8 cellular contexts compared by ENCODE assay signal in genomic region chr18:79393181-79393598, GRCh38. TPM values are rescaled to one million over a fixed set of nuclear protein-coding genes. Genes with fewer than 3 reads are reported as not detected.
DNase-seq lines count a peak whose midpoint lies in the region; ATAC-seq lines count a peak whose summit lies in the region.

No MANE protein-coding gene starts in this region.

- H3K4me1 Mint-ChIP-seq in activated CD4-positive, alpha-beta T cell treated with anti-CD3 and anti-CD28 coated beads, Interleukin-2, amount 10 ng/mL, durations not matched to agents 7 days and 5 days, result peaks cover 25% of the 10 kb centered on the region
- H3K4me1 Mint-ChIP-seq in activated T-cell treated with anti-CD3 and anti-CD28 coated beads, Interleukin-2, amount 50 U/mL, for 72 hours (ENCODE audit: low read depth), result peaks cover 23% of the 10 kb centered on the region
- peaks cover 10 to 42% of the 10 kb centered on the region in 2 donors for H3K4me1 Mint-ChIP-seq in stimulated activated naive B cell treated with anti-CD40 and anti-IgM and Interleukin-4, amounts not matched to agents 10 μg/mL and 1 μg/mL and 100 μg/mL, for 72 hours

- H3K4me3 Mint-ChIP-seq in activated CD4-positive, alpha-beta T cell treated with anti-CD3 and anti-CD28 coated beads, Interleukin-2, amount 10 ng/mL, durations not matched to agents 7 days and 5 days, result peak overlapping the region; percentile 73
- H3K4me3 Mint-ChIP-seq in activated T-cell treated with anti-CD3 and anti-CD28 coated beads, Interleukin-2, amount 50 U/mL, for 72 hours, result peak overlapping the region; percentile 87 to 92
- peak overlapping the region; percentile 88 to 94 for H3K4me3 Mint-ChIP-seq in stimulated activated naive B cell treated with anti-CD40 and anti-IgM and Interleukin-4, amounts not matched to agents 10 μg/mL and 1 μg/mL and 100 μg/mL, for 72 hours

- H3K27ac Mint-ChIP-seq in activated CD4-positive, alpha-beta T cell treated with anti-CD3 and anti-CD28 coated beads, Interleukin-2, amount 10 ng/mL, durations not matched to agents 7 days and 5 days, result no peak overlapping the region
- H3K27ac Mint-ChIP-seq in activated T-cell treated with anti-CD3 and anti-CD28 coated beads, Interleukin-2, amount 50 U/mL, for 72 hours, result peak overlapping the region; percentile 29
- H3K27ac Mint-ChIP-seq in stimulated activated naive B cell treated with anti-CD40 and anti-IgM and Interleukin-4, amounts not matched to agents 10 μg/mL and 1 μg/mL and 100 μg/mL, for 72 hours, result peak overlapping the region; percentile 99

- CTCF ChIA-PET in activated CD4-positive, alpha-beta T cell treated with anti-CD3 and anti-CD28 coated beads, Interleukin-2, amount 10 ng/mL, durations not matched to agents 7 days and 5 days (lab: Charles Lee), result interaction anchor here (0.6 to 1.8 kb wide), 5 partner anchors 12 to 619 kb away, joined by 3 read pairs; no protein-coding TSS in a partner anchor

- H3K9me3 Mint-ChIP-seq in activated CD4-positive, alpha-beta T cell treated with anti-CD3 and anti-CD28 coated beads, Interleukin-2, amount 10 ng/mL, durations not matched to agents 7 days and 5 days, result no peaks in the 10 kb centered on the region
- no peaks in the 10 kb centered on the region for H3K9me3 Mint-ChIP-seq in activated T-cell treated with anti-CD3 and anti-CD28 coated beads, Interleukin-2, amount 50 U/mL, for 72 hours
- no peaks in the 10 kb centered on the region for H3K9me3 Mint-ChIP-seq in stimulated activated naive B cell treated with anti-CD40 and anti-IgM and Interleukin-4, amounts not matched to agents 10 μg/mL and 1 μg/mL and 100 μg/mL, for 72 hours

- no peaks in the 10 kb centered on the region for H3K9me3 ChIP-seq in right cardiac atrium (ENCODE audit: control insufficient read depth, low read length)

- WGBS in right cardiac atrium, result 6% methylated on average over 30 of the region's 30 CpGs

- H3K27me3 Mint-ChIP-seq in activated CD4-positive, alpha-beta T cell treated with anti-CD3 and anti-CD28 coated beads, Interleukin-2, amount 10 ng/mL, durations not matched to agents 7 days and 5 days, result peaks cover 39% of the 10 kb centered on the region
- H3K27me3 Mint-ChIP-seq in activated T-cell treated with anti-CD3 and anti-CD28 coated beads, Interleukin-2, amount 50 U/mL, for 72 hours (ENCODE audit: low read depth), result peaks cover 25% of the 10 kb centered on the region
- H3K27me3 Mint-ChIP-seq in stimulated activated naive B cell treated with anti-CD40 and anti-IgM and Interleukin-4, amounts not matched to agents 10 μg/mL and 1 μg/mL and 100 μg/mL, for 72 hours, result peaks cover 0 to 12% of the 10 kb centered on the region in 2 donors

- H3K27me3 ChIP-seq in right cardiac atrium (ENCODE audit: control insufficient read depth, insufficient read depth), result no peaks in the 10 kb centered on the region

- peak in 1 of 2 donors; percentile 1 for ATAC-seq in activated T-cell treated with anti-CD3 and anti-CD28 coated beads, Interleukin-2, amount 50 U/mL, for 72 hours (replicated peaks in 1 of 2)
- ATAC-seq in right cardiac atrium (peak; percentile 12 to 29), GM21825 (IDR thresholded peaks at IDR 0.05; ENCODE audit: unreplicated experiment) (no peak)
- peak; percentile 9 to 24 for ATAC-seq in stimulated activated naive B cell treated with anti-CD40 and anti-IgM and Interleukin-4, amounts not matched to agents 10 μg/mL and 1 μg/mL and 100 μg/mL, for 72 hours (replicated peaks)

- peak overlapping the region; percentile 60 for H3K4me3 ChIP-seq in right cardiac atrium (ENCODE audit: low read length)

- POLR2A ChIA-PET in activated CD4-positive, alpha-beta T cell treated with anti-CD3 and anti-CD28 coated beads, Interleukin-2, amount 10 ng/mL, durations not matched to agents 7 days and 5 days (lab: Charles Lee), result no interaction called here

- peaks cover 4% of the 10 kb centered on the region for H3K4me1 ChIP-seq in right cardiac atrium (ENCODE audit: control insufficient read depth, insufficient read depth, low read length)

- no peak for DNase-seq in activated CD4-positive, alpha-beta T cell treated with anti-CD3 and anti-CD28 coated beads, Interleukin-2, amount 10 ng/mL, durations not matched to agents 7 days and 5 days
- DNase-seq in activated CD4-positive, alpha-beta T cell treated with anti-CD3 and anti-CD28 coated beads, Interleukin-2, amount 50 U/mL, for 1 hour, result no peak
- no peak for DNase-seq in activated T-cell treated with anti-CD3 and anti-CD28 coated beads, Interleukin-2, amount 50 U/mL, for 72 hours
- DNase-seq in right cardiac atrium (peak; percentile 58 to 75 (median 74)), inferior parietal cortex (ENCODE audit: extremely low spot score) (no peak), NCI-H524 (lab: John Stamatoyannopoulos, UW) (no peak)
- no peak for DNase-seq in stimulated activated naive B cell treated with anti-CD40 and anti-IgM and Interleukin-4, amounts not matched to agents 10 μg/mL and 1 μg/mL and 100 μg/mL, for 72 hours

- peak overlapping the region; percentile 96 for H3K27ac ChIP-seq in right cardiac atrium (ENCODE audit: low read length)

- intact Hi-C loops in right cardiac atrium (cut with DNase I), result loop anchor here in 2 of 4 donors (5.0 kb wide), 1 partner anchor 114 kb away; no protein-coding TSS in a partner anchor

- H3K36me3 Mint-ChIP-seq in activated CD4-positive, alpha-beta T cell treated with anti-CD3 and anti-CD28 coated beads, Interleukin-2, amount 10 ng/mL, durations not matched to agents 7 days and 5 days (ENCODE audit: low read depth), result no peaks in the 10 kb centered on the region
- no peaks in the 10 kb centered on the region for H3K36me3 Mint-ChIP-seq in activated T-cell treated with anti-CD3 and anti-CD28 coated beads, Interleukin-2, amount 50 U/mL, for 72 hours (ENCODE audit: insufficient read depth in 2 of 2)
- peaks cover 1 to 4% of the 10 kb centered on the region in 2 donors for H3K36me3 Mint-ChIP-seq in stimulated activated naive B cell treated with anti-CD40 and anti-IgM and Interleukin-4, amounts not matched to agents 10 μg/mL and 1 μg/mL and 100 μg/mL, for 72 hours

RNA-seq across cellular contexts. Expression of gene NFATC1, which starts 2.5 kb away (rescaled TPM):
- total RNA-seq in activated CD4-positive, alpha-beta T cell treated with anti-CD3 and anti-CD28 coated beads, Interleukin-2, amount 10 ng/mL, durations not matched to agents 7 days and 5 days, result 10 to 100 TPM; 36.9 to 37.1 TPM
- total RNA-seq in activated T-cell treated with anti-CD3 and anti-CD28 coated beads, Interleukin-2, amount 50 U/mL, for 72 hours, result 10 to 100 TPM; 70.4 to 86.0 TPM
- total RNA-seq in right cardiac atrium, result 10 to 100 TPM; 20.1 to 25.3 (median 20.8) TPM
- 14.7 TPM for polyA plus RNA-seq in right cardiac atrium

Comparison
In these comparisons a context has a peak if more than half of its experiments do, and no peak if none do; other contexts are left out.
1. DNase-seq: peak in right cardiac atrium (3 of 3); none in activated CD4-positive, alpha-beta T cell treated with anti-CD3 and anti-CD28 coated beads, Interleukin-2, amount 10 ng/mL, durations not matched to agents 7 days and 5 days (single experiment), activated CD4-positive, alpha-beta T cell treated with anti-CD3 and anti-CD28 coated beads, Interleukin-2, amount 50 U/mL, for 1 hour (single experiment), activated T-cell treated with anti-CD3 and anti-CD28 coated beads, Interleukin-2, amount 50 U/mL, for 72 hours (0 of 2), stimulated activated naive B cell treated with anti-CD40 and anti-IgM and Interleukin-4, amounts not matched to agents 10 μg/mL and 1 μg/mL and 100 μg/mL, for 72 hours (single experiment), inferior parietal cortex (single experiment) and NCI-H524 (0 of 2).
2. Peak in every context shown above with its lines, with median percentiles within 50 percentile points of each other: H3K4me3 Mint-ChIP-seq.